In the genomic region with DNA sequence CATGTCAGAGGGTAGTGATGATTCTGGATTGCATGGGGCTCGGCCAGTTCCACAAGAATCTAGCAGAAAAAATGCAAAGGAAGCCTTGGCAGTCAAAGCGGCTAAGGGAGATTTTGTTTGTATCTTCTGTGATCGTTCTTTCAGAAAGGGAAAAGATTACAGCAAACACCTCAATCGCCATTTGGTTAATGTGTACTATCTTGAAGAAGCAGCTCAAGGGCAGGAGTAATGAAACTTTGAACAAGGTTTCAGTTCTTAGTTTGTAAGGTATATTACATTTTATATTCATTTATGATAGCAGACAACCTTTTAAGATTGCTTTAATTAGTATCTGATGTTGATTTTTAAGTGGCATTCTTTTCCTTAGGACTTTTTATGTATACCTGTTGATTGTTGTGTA, we compare ENCODE assay signal across 25 cellular contexts.
"Had no signal": no experiment of that assay in that cellular context is flagged by ENCODE, and none has a peak within 500 bp of the region (broad histone marks: within the 10 kb centered on the region; RNA-seq: fewer than 3 reads in every experiment).

No MANE protein-coding gene starts in this region.

- H3K4me1 ChIP-seq: gastroesophageal sphincter, left ventricle myocardium inferior had no signal

- H3K27me3 ChIP-seq: gastroesophageal sphincter, hepatocyte, ovary had no signal

- ATAC-seq: activated naive CD8-positive, alpha-beta T cell treated with anti-CD3 and anti-CD28 coated beads, Interleukin-2, amount 50 U/mL, for 24 hours; activated T-cell treated with anti-CD3 and anti-CD28 coated beads, Interleukin-2, amount 50 U/mL, for 72 hours; gastroesophageal sphincter; sciatic nerve had no signal

- H3K4me3 ChIP-seq: gastroesophageal sphincter, hepatocyte, left ventricle myocardium inferior, lung, ovary, skin epidermis, thoracic aorta had no signal

- H3K9me3 ChIP-seq: gastroesophageal sphincter, left ventricle myocardium inferior, ovary, thoracic aorta had no signal

- H3K9me3 Mint-ChIP-seq: activated naive CD4-positive, alpha-beta T cell treated with anti-CD3 and anti-CD28 coated beads for 36 hours; activated naive CD8-positive, alpha-beta T cell treated with anti-CD3 and anti-CD28 coated beads, Interleukin-2, amount 50 U/mL, for 24 hours; activated T-cell treated with anti-CD3 and anti-CD28 coated beads, Interleukin-2, amount 50 U/mL, for 72 hours; stimulated activated naive CD8-positive, alpha-beta T cell treated with anti-CD3 and anti-CD28 coated beads, Interleukin-15, Interleukin-2, amounts not matched to agents 100 ng/mL and 50 ng/mL, for 24 hours; T-helper 2 cell treated with Interferon-gamma antibody and Interleukin-4, amounts not matched to agents 5 μg/mL and 100 μg/mL, for 36 hours had no signal

- H3K36me3 ChIP-seq: ovary had no signal

- H3K27ac ChIP-seq: gastroesophageal sphincter, hepatocyte, left ventricle myocardium inferior, ovary, skin epidermis, thoracic aorta had no signal

- DNase-seq: activated CD4-positive, alpha-beta T cell treated with anti-CD3 and anti-CD28 coated beads for 4 hours; activated CD4-positive, alpha-beta T cell treated with anti-CD3 and anti-CD28 coated beads, Interleukin-2, amount 50 U/mL, for 4 hours; activated CD4-positive, CD25-positive, alpha-beta regulatory T cell; activated effector memory CD4-positive, alpha-beta T cell treated with Interleukin-2 at 50 U/mL for 16 hours; activated naive CD4-positive, alpha-beta T cell treated with anti-CD3 and anti-CD28 coated beads for 36 hours; activated naive CD8-positive, alpha-beta T cell treated with anti-CD3 and anti-CD28 coated beads, Interleukin-2, amount 50 U/mL, for 24 hours; activated T-cell treated with anti-CD3 and anti-CD28 coated beads for 4 hours; activated T-cell treated with anti-CD3 and anti-CD28 coated beads, Interleukin-2, amount 50 U/mL, for 72 hours; amygdala; central memory CD4-positive, alpha-beta T cell; islet precursor cell; left ventricle myocardium inferior; ovary; stimulated activated CD4-positive, alpha-beta T cell treated with anti-CD3 and anti-CD28 coated beads, Interleukin-12 subunit alpha, Interleukin-12 subunit beta, amount 100 ng/mL, for 4 hours; stimulated activated CD4-positive, alpha-beta T cell treated with anti-CD3 and anti-CD28 coated beads, Interleukin-4, amount 100 ng/mL, for 1 hour; trophoblast cell had no signal

- H3K4me3 Mint-ChIP-seq: activated naive CD4-positive, alpha-beta T cell treated with anti-CD3 and anti-CD28 coated beads for 36 hours; activated naive CD8-positive, alpha-beta T cell treated with anti-CD3 and anti-CD28 coated beads, Interleukin-2, amount 50 U/mL, for 24 hours; activated T-cell treated with anti-CD3 and anti-CD28 coated beads, Interleukin-2, amount 50 U/mL, for 72 hours; stimulated activated naive CD8-positive, alpha-beta T cell treated with anti-CD3 and anti-CD28 coated beads, Interleukin-15, Interleukin-2, amounts not matched to agents 100 ng/mL and 50 ng/mL, for 24 hours; T-helper 2 cell treated with Interferon-gamma antibody and Interleukin-4, amounts not matched to agents 5 μg/mL and 100 μg/mL, for 36 hours had no signal

- H3K27ac Mint-ChIP-seq: activated naive CD4-positive, alpha-beta T cell treated with anti-CD3 and anti-CD28 coated beads for 36 hours; activated T-cell treated with anti-CD3 and anti-CD28 coated beads, Interleukin-2, amount 50 U/mL, for 72 hours; progenitor cell of endocrine pancreas; T-helper 2 cell treated with Interferon-gamma antibody and Interleukin-4, amounts not matched to agents 5 μg/mL and 100 μg/mL, for 36 hours had no signal

- H3K27me3 Mint-ChIP-seq: activated naive CD8-positive, alpha-beta T cell treated with anti-CD3 and anti-CD28 coated beads, Interleukin-2, amount 50 U/mL, for 24 hours; progenitor cell of endocrine pancreas; stimulated activated naive CD8-positive, alpha-beta T cell treated with anti-CD3 and anti-CD28 coated beads, Interleukin-15, Interleukin-2, amounts not matched to agents 100 ng/mL and 50 ng/mL, for 24 hours had no signal
